2 cellular contexts compared by ENCODE assay signal in the genomic region with DNA sequence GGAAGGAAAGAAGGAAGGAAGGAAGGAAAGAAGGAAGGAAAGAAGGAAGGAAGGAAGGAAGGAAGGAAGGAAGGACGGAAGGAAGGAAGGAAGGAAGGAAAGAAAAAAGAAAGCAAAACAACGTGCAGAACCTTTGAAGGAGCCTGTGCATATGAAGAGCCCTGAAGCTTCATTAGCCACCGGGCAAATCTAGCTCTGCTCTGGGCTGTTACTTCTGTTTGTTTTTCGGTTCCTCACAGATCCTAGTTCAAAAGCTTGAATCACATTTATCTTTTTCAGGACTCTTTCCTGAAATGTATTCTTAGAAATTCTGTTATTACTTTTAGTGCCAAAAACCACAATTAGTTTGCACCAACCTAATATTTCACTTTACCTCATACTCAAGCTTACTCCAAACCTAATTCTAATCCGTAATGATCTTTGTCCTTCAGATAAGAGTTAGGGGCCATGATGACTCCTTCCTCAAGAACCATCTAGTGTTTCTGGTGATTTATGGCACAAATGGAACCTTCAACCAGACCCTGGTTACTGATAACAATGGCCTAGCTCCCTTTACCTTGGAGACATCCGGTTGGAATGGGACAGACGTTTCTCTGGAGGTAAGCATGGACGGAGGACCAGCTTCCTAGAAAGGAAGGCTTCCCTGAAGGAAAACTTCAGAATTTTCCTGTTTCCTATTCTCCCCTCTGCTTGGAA.
TF ChIP-seq lines count a peak whose summit lies in the region.

No MANE protein-coding gene starts in this region.

TF ChIP-seq in WTC11, 78 proteins besides CTCF, POLR2A, EP300 and RAD21:
- TF ChIP-seq CREM (CRISPR knock-in tag; IDR thresholded peaks at IDR 0.05) (no peak), FOXK1 (CRISPR knock-in tag; IDR thresholded peaks at IDR 0.05) (no peak), ZBTB21 (CRISPR knock-in tag; IDR thresholded peaks at IDR 0.05; ENCODE audit: borderline replicate concordance) (no peak), OVOL2 (CRISPR knock-in tag; IDR thresholded peaks at IDR 0.05; ENCODE audit: borderline replicate concordance) (no peak), NR2C2 (CRISPR knock-in tag; IDR thresholded peaks at IDR 0.05) (no peak), NFYB (CRISPR knock-in tag; conservative IDR thresholded peaks at IDR 0.05; ENCODE audit: low read depth) (no peak), ATF3 (CRISPR knock-in tag; conservative IDR thresholded peaks at IDR 0.05) (no peak), JUN (CRISPR knock-in tag; IDR thresholded peaks at IDR 0.05) (no peak)
- TF ChIP-seq, protein P1, sequence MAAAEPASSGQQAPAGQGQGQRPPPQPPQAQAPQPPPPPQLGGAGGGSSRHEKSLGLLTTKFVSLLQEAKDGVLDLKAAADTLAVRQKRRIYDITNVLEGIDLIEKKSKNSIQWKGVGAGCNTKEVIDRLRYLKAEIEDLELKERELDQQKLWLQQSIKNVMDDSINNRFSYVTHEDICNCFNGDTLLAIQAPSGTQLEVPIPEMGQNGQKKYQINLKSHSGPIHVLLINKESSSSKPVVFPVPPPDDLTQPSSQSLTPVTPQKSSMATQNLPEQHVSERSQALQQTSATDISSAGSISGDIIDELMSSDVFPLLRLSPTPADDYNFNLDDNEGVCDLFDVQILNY (CRISPR knock-in tag; IDR thresholded peaks at IDR 0.05) = no peak
- TF ChIP-seq, protein P2, sequence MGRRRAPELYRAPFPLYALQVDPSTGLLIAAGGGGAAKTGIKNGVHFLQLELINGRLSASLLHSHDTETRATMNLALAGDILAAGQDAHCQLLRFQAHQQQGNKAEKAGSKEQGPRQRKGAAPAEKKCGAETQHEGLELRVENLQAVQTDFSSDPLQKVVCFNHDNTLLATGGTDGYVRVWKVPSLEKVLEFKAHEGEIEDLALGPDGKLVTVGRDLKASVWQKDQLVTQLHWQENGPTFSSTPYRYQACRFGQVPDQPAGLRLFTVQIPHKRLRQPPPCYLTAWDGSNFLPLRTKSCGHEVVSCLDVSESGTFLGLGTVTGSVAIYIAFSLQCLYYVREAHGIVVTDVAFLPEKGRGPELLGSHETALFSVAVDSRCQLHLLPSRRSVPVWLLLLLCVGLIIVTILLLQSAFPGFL (CRISPR knock-in tag; IDR thresholded peaks at IDR 0.05; ENCODE audit: borderline replicate concordance) = no peak
- TF ChIP-seq, protein P3, sequence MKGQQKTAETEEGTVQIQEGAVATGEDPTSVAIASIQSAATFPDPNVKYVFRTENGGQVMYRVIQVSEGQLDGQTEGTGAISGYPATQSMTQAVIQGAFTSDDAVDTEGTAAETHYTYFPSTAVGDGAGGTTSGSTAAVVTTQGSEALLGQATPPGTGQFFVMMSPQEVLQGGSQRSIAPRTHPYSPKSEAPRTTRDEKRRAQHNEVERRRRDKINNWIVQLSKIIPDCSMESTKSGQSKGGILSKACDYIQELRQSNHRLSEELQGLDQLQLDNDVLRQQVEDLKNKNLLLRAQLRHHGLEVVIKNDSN (CRISPR knock-in tag; IDR thresholded peaks at IDR 0.05) = no peak

TF ChIP-seq in endothelial cell of umbilical vein, 7 proteins besides CTCF, POLR2A, EP300 and RAD21:
- no peak for TF ChIP-seq MYC (IDR thresholded peaks at IDR 0.05; ENCODE audit: low read depth, low read length)
- TF ChIP-seq, protein P4, sequence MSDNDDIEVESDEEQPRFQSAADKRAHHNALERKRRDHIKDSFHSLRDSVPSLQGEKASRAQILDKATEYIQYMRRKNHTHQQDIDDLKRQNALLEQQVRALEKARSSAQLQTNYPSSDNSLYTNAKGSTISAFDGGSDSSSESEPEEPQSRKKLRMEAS (IDR thresholded peaks at IDR 0.05; ENCODE audit: insufficient read depth, insufficient read length) = no peak
- TF ChIP-seq POLR2AphosphoS5 (IDR thresholded peaks at IDR 0.05; ENCODE audit: insufficient read depth, low read depth, low read length) = no peak
- TF ChIP-seq GATA2 (IDR thresholded peaks at IDR 0.05; ENCODE audit: insufficient read depth, insufficient read length, low read depth, low read length) = no peak
- TF ChIP-seq JUN (IDR thresholded peaks at IDR 0.05; ENCODE audit: borderline replicate concordance, insufficient read depth, insufficient read length, low read depth) = no peak
- no peak for TF ChIP-seq FOS (IDR thresholded peaks at IDR 0.05; ENCODE audit: borderline replicate concordance, insufficient read depth, low read length)
- TF ChIP-seq EZH2 (IDR thresholded peaks at IDR 0.05; ENCODE audit: borderline replicate concordance, low read depth, low read length, severe bottlenecking) = no peak
